26 cellular contexts compared by ENCODE assay signal in genomic region chr2:12679550-12680072, GRCh38.
"Had no signal": no experiment of that assay in that cellular context is flagged by ENCODE, and none has a peak within 500 bp of the region (broad histone marks: within the 10 kb centered on the region; RNA-seq: fewer than 3 reads in every experiment).

No MANE protein-coding gene starts in this region.

- H3K27ac Mint-ChIP-seq: mesothelial cell of epicardium; naive B cell; natural killer cell; nephron progenitor cell; progenitor cell of endocrine pancreas; stimulated activated naive B cell treated with anti-CD40 and anti-IgM and Interleukin-4, amounts not matched to agents 10 μg/mL and 1 μg/mL and 100 μg/mL, for 72 hours had no signal

- H3K4me1 Mint-ChIP-seq: naive B cell, natural killer cell had no signal

- ATAC-seq: left lobe of liver; lower lobe of right lung; natural killer cell; right cardiac atrium; sciatic nerve; stimulated activated naive B cell treated with anti-CD40 and anti-IgM and Interleukin-4, amounts not matched to agents 10 μg/mL and 1 μg/mL and 100 μg/mL, for 72 hours; stimulated activated naive CD8-positive, alpha-beta T cell treated with anti-CD3 and anti-CD28 coated beads, Interleukin-15, Interleukin-2, amounts not matched to agents 100 U/mL and 50 U/mL, for 24 hours had no signal

- H3K27ac ChIP-seq: lower lobe of right lung, ovary, skin epidermis, stomach, testis, thyroid gland, transverse colon, upper lobe of left lung, vagina had no signal

- H3K4me3 ChIP-seq: lower lobe of right lung, ovary, skin epidermis, stomach, testis, thyroid gland, transverse colon, upper lobe of left lung, vagina had no signal

- H3K9me3 Mint-ChIP-seq: natural killer cell had no signal

- H3K4me1 ChIP-seq: thyroid gland had no signal

- H3K9me3 ChIP-seq: lower lobe of right lung, ovary, stomach, testis, thyroid gland, transverse colon, upper lobe of left lung, vagina had no signal

- H3K36me3 Mint-ChIP-seq: mesothelial cell of epicardium, natural killer cell had no signal

- DNase-seq: islet precursor cell; lower lobe of right lung; mammary epithelial cell; mesenchymal stem cell; naive B cell; natural killer cell; nephron progenitor cell; ovary; right cardiac atrium; stimulated activated CD4-positive, alpha-beta T cell treated with anti-CD3 and anti-CD28 coated beads, Interleukin-12 subunit alpha, Interleukin-12 subunit beta, amount 100 ng/mL, for 4 hours; stimulated activated CD4-positive, alpha-beta T cell treated with anti-CD3 and anti-CD28 coated beads, Interleukin-15, amount 100 ng/mL, for 24 hours; stimulated activated CD4-positive, alpha-beta T cell treated with anti-CD3 and anti-CD28 coated beads, Interleukin-2, amount 100 ng/mL, for 24 hours; stimulated activated CD4-positive, alpha-beta T cell treated with anti-CD3 and anti-CD28 coated beads, Interleukin-4, amount 100 ng/mL, for 1 hour; stimulated activated naive B cell treated with anti-CD40 and anti-IgM and Interleukin-4, amounts not matched to agents 10 μg/mL and 1 μg/mL and 100 μg/mL, for 72 hours; stimulated activated naive CD8-positive, alpha-beta T cell treated with anti-CD3 and anti-CD28 coated beads, Interleukin-15, Interleukin-2, amounts not matched to agents 100 U/mL and 50 U/mL, for 24 hours; stomach; testis; thyroid gland; transverse colon; upper lobe of left lung had no signal

- H3K4me3 Mint-ChIP-seq: mesothelial cell of epicardium; naive B cell; natural killer cell; nephron progenitor cell; stimulated activated naive B cell treated with anti-CD40 and anti-IgM and Interleukin-4, amounts not matched to agents 10 μg/mL and 1 μg/mL and 100 μg/mL, for 72 hours had no signal

- H3K27me3 ChIP-seq: ovary, stomach, testis, thyroid gland, transverse colon, upper lobe of left lung, vagina had no signal

- H3K36me3 ChIP-seq: lower lobe of right lung, ovary, stomach, thyroid gland, transverse colon, upper lobe of left lung, vagina had no signal
